In the genomic region with DNA sequence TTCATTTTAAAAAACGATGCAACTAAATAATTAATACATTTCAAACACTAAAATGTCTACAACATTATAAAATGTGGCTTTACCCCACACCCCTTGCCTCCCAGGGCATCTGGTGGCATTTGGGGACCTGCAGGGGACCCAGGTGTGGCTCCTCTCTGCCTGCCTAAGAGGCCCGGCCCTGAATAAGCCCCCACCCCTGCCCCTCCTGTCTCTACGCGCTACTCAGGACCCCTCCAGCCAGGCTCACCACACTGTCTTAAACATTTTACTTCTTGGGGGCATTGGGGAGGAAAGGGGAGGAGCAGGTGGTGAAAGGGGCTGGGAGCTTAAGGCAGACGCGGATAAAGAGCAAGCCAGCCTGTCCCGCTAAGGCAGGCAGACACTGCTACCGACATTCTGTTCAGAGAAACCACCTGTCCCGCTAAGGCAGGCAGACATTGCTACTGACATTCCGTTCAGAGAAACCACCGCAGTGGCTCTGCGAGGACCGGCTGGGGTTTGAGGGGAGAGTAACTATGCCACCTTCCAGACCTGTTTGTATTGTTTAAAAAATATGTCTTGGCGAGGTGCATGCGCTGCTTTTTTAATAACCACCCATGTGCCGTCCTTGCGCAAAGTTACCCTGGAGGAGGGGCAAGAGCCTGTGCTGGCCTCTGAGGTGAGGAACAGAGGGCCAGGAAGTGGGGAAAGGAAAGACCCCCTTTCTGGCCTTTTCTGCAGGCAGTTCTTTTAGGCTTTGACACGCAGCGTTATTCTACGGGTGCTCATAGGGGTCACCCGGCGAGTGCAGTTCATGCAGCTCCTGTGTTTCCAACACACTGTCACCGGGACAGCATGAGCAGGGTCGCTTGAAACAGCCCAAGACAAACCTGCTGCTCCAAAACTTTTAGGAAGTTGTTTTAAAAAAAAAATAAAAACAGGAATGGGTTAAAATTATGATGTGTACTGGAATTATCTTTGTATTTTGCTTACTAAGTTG, we compare ENCODE assay signal across 15 cellular contexts. TPM values are rescaled to one million over a fixed set of nuclear protein-coding genes. Genes with fewer than 3 reads are reported as not detected.
A peak's percentile ranks its signal among the peaks of the same experiment; 100 is the strongest.
DNase-seq lines count a peak whose midpoint lies in the region; ATAC-seq and TF ChIP-seq lines count a peak whose summit lies in the region.
"Had no signal": no experiment of that assay in that cellular context is flagged by ENCODE, and none has a peak within 500 bp of the region (broad histone marks: within the 10 kb centered on the region; RNA-seq: fewer than 3 reads in every experiment).

No MANE protein-coding gene starts in this region.

- peaks cover 2% of the 10 kb centered on the region for H3F3A ChIP-seq in neural progenitor cell (ENCODE audit: low read depth)

- H3K27me3 Mint-ChIP-seq in neural progenitor cell (ENCODE audit: insufficient read depth, low read depth) = no peaks in the 10 kb centered on the region
- H3K27me3 Mint-ChIP-seq: CD8-positive, alpha-beta memory T cell had no signal

- POLR2A ChIA-PET in RWPE1 (lab: Yijun Ruan, JAX; ENCODE audit: low non-redundant PET) = no interaction called here

- H3K4me3 Mint-ChIP-seq in neural progenitor cell = no peak overlapping the region
- H3K4me3 Mint-ChIP-seq: CD8-positive, alpha-beta memory T cell; H9; HFFc6 had no signal

- no peaks in the 10 kb centered on the region for H3K79me2 ChIP-seq in neural progenitor cell (ENCODE audit: low read depth)

- CTCF ChIA-PET in RWPE1 (lab: Yijun Ruan, JAX) = interaction anchor here (0.8 to 2.9 kb wide), 2 partner anchors 41 to 205 kb away, joined by 5 to 22 read pairs; no protein-coding TSS in a partner anchor

- TF ChIP-seq CTCF in RWPE1 (conservative IDR thresholded peaks at IDR 0.05; ENCODE audit: low read depth) = no peak
- no peak for TF ChIP-seq CTCF in neural progenitor cell (IDR thresholded peaks at IDR 0.05)
- TF ChIP-seq CTCF in upper lobe of right lung (IDR thresholded peaks at IDR 0.05) = no peak

- no peaks in the 10 kb centered on the region for H3K4me1 ChIP-seq in neural progenitor cell
- peaks cover 4% of the 10 kb centered on the region for H3K4me1 ChIP-seq in upper lobe of right lung

- peak overlapping the region; percentile 46 for H3K27ac ChIP-seq in RWPE1
- H3K27ac ChIP-seq in neural progenitor cell = no peak overlapping the region
- H3K27ac ChIP-seq in upper lobe of right lung = no peak overlapping the region
- H3K27ac ChIP-seq: C4-2B, HL-60 had no signal

- H3K9me3 ChIP-seq in neural progenitor cell (ENCODE audit: low read depth) (no peaks in the 10 kb centered on the region), upper lobe of right lung (no peaks in the 10 kb centered on the region)
- H3K9me3 ChIP-seq: SK-N-SH had no signal

- H3K36me3 Mint-ChIP-seq in neural progenitor cell = peaks cover 7% of the 10 kb centered on the region

- H3K27me3 ChIP-seq in neural progenitor cell = no peaks in the 10 kb centered on the region
- no peaks in the 10 kb centered on the region for H3K27me3 ChIP-seq in upper lobe of right lung

- intact Hi-C loops in upper lobe of right lung (cut with DNase I) = loop anchor here (5.0 to 10.0 kb wide), 2 partner anchors 287 to 304 kb away; no protein-coding TSS in a partner anchor

- H3K36me3 ChIP-seq in neural progenitor cell (no peaks in the 10 kb centered on the region), upper lobe of right lung (no peaks in the 10 kb centered on the region)

- H3K4me3 ChIP-seq in Jurkat, Clone E6-1 (ENCODE audit: low read length) = no peak overlapping the region
- no peak overlapping the region for H3K4me3 ChIP-seq in neural progenitor cell
- no peak overlapping the region for H3K4me3 ChIP-seq in upper lobe of right lung

- peak; percentile 48 for DNase-seq in Jurkat, Clone E6-1 (ENCODE audit: low read depth, low spot score)
- no peak for DNase-seq in RWPE1 (ENCODE audit: low spot score)
- peak; percentile 52 for DNase-seq in neural progenitor cell (ENCODE audit: low spot score)
- peak; percentile 31 for DNase-seq in upper lobe of right lung
- DNase-seq in NCI-H748 treated with DMSO at 0.1 percent for 48 hours (lab: John Stamatoyannopoulos, UW) = no peak
- DNase-seq: KG1, NCI-H2171 had no signal

- H4K20me1 ChIP-seq in neural progenitor cell (ENCODE audit: low read depth) = no peaks in the 10 kb centered on the region

- H3K9ac ChIP-seq in neural progenitor cell = no peak overlapping the region
- H3K9ac ChIP-seq: SK-N-SH had no signal

- no peaks in the 10 kb centered on the region for H3K9me3 Mint-ChIP-seq in neural progenitor cell
- H3K9me3 Mint-ChIP-seq: CD8-positive, alpha-beta memory T cell; H9; HFFc6 had no signal

- H3K4me1 Mint-ChIP-seq in neural progenitor cell = peaks cover 11% of the 10 kb centered on the region
- H3K4me1 Mint-ChIP-seq: H9 had no signal

- ATAC-seq in upper lobe of right lung (no peak), GM21723 (IDR thresholded peaks at IDR 0.05; ENCODE audit: unreplicated experiment) (no peak), HG02885 (IDR thresholded peaks at IDR 0.05; ENCODE audit: poor library complexity, unreplicated experiment) (no peak)

- H3K4me2 ChIP-seq in neural progenitor cell = no peak overlapping the region
- H3K4me2 ChIP-seq: SK-N-SH had no signal

- no peak overlapping the region for H3K27ac Mint-ChIP-seq in neural progenitor cell

- H2AFZ ChIP-seq in neural progenitor cell (replicated peaks) = no peak overlapping the region

RNA-seq across cellular contexts. Expression of gene RIPK4, which starts 51.3 kb away (rescaled TPM):
- polyA plus RNA-seq in Jurkat, Clone E6-1 (2012; ENCODE audit: insufficient read depth, insufficient read length) = 3.5 TPM
- total RNA-seq in neural progenitor cell (ENCODE audit: low replicate concordance) (1.3 and 2.3 TPM in 2 replicates), upper lobe of right lung (10.9 TPM)
- polyA plus RNA-seq: CD8-positive, alpha-beta memory T cell had no signal

Comparison
In these comparisons a context has a peak if more than half of its experiments do, and no peak if none do; other contexts are left out.
1. DNase-seq: peak in Jurkat, Clone E6-1 (single experiment), neural progenitor cell (single experiment) and upper lobe of right lung (single experiment); none in RWPE1 (single experiment) and NCI-H748 treated with DMSO at 0.1 percent for 48 hours (single experiment).